Comparison of ENCODE assay signal across 8 cellular contexts in the genomic region with DNA sequence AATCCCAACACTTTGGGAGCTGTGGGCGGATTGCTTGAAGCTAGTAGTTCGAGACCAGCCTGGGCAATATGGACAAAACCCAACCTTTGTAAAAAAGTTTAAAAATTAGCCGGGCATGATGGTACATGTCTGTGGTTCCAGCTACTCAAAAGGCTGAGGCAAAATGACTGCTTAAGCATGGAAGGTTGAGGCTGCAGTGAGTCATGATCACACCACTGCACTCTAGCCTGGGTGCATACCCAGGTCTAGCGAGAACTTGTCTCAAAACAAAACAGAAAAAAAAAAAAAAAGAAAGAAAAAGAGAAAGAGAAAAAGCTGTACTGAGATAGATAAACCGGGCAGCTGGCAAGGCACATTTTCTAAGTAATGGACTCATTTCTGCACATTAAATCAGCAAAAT. TPM values are rescaled to one million over a fixed set of nuclear protein-coding genes. Genes with fewer than 3 reads are reported as not detected.
DNase-seq lines count a peak whose midpoint lies in the region; ATAC-seq, FAIRE-seq and TF ChIP-seq lines count a peak whose summit lies in the region.

No MANE protein-coding gene starts in this region.

- no peak overlapping the region for H3K4me3 Mint-ChIP-seq in WTC11

- peaks cover 27% of the 10 kb centered on the region for H3K36me3 Mint-ChIP-seq in WTC11

- POLR2A ChIA-PET in WTC11 (lab: Charles Lee) = no interaction called here

- TF ChIP-seq CTCF in WTC11 (IDR thresholded peaks at IDR 0.05) = no peak
- TF ChIP-seq CTCF in epithelial cell of proximal tubule (conservative IDR thresholded peaks at IDR 0.05; ENCODE audit: low read depth, low read length) = no peak

- H3K4me3 ChIP-seq in epithelial cell of proximal tubule (ENCODE audit: low read depth, low read length) = peak overlapping the region; percentile 11

- H3K9me3 Mint-ChIP-seq in WTC11 = no peaks in the 10 kb centered on the region

- ATAC-seq in HG03064 (IDR thresholded peaks at IDR 0.05; ENCODE audit: low read depth, unreplicated experiment) (peak; percentile 69), WTC11 (no peak)

- H3K4me1 Mint-ChIP-seq in WTC11 = peaks cover 30% of the 10 kb centered on the region

- DNase-seq in GM19239 (ENCODE audit: insufficient read length, low spot score) = no peak
- no peak for DNase-seq in WTC11 (ENCODE audit: low spot score)
- peak; percentile 76 for DNase-seq in epithelial cell of proximal tubule (ENCODE audit: low read depth)
- peak; percentile 22 for DNase-seq in stimulated activated CD8-positive, alpha-beta memory T cell treated with anti-CD3 and anti-CD28 coated beads, Interleukin-12 subunit alpha, Interleukin-12 subunit beta, amount 100 ng/mL, for 24 hours (ENCODE audit: extremely low read depth)
- DNase-seq in cerebellar cortex (ENCODE audit: low spot score) = no peak
- DNase-seq in NOMO-1 (lab: John Stamatoyannopoulos, UW; ENCODE audit: unreplicated experiment in 2 of 2) = no peak
- no peak for DNase-seq in NCI-H2171 treated with DMSO at 0.1 percent for 48 hours (lab: John Stamatoyannopoulos, UW)

- CTCF ChIA-PET in WTC11 (lab: Charles Lee) = no interaction called here

- peak overlapping the region; percentile 77; the same call in 1 of the 2 replicates for H3K27ac Mint-ChIP-seq in WTC11

- FAIRE-seq in GM19239 (lab: Jason Lieb, UNC) = peak; percentile 69

- no peaks in the 10 kb centered on the region for H3K27me3 Mint-ChIP-seq in WTC11 (ENCODE audit: low read depth)

TF ChIP-seq in WTC11, 78 proteins besides CTCF, POLR2A, EP300 and RAD21 (continues in another document):
- TF ChIP-seq TCF7 (CRISPR knock-in tag; IDR thresholded peaks at IDR 0.05; ENCODE audit: low read depth) (no peak), CREB1 (CRISPR knock-in tag; IDR thresholded peaks at IDR 0.05) (no peak), SMAD4 (CRISPR knock-in tag; IDR thresholded peaks at IDR 0.05) (no peak), TEAD1 (CRISPR knock-in tag; IDR thresholded peaks at IDR 0.05) (no peak)
- TF ChIP-seq, protein P1, sequence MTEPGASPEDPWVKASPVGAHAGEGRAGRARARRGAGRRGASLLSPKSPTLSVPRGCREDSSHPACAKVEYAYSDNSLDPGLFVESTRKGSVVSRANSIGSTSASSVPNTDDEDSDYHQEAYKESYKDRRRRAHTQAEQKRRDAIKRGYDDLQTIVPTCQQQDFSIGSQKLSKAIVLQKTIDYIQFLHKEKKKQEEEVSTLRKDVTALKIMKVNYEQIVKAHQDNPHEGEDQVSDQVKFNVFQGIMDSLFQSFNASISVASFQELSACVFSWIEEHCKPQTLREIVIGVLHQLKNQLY (CRISPR knock-in tag; IDR thresholded peaks at IDR 0.05) = no peak
- TF ChIP-seq, protein P2, sequence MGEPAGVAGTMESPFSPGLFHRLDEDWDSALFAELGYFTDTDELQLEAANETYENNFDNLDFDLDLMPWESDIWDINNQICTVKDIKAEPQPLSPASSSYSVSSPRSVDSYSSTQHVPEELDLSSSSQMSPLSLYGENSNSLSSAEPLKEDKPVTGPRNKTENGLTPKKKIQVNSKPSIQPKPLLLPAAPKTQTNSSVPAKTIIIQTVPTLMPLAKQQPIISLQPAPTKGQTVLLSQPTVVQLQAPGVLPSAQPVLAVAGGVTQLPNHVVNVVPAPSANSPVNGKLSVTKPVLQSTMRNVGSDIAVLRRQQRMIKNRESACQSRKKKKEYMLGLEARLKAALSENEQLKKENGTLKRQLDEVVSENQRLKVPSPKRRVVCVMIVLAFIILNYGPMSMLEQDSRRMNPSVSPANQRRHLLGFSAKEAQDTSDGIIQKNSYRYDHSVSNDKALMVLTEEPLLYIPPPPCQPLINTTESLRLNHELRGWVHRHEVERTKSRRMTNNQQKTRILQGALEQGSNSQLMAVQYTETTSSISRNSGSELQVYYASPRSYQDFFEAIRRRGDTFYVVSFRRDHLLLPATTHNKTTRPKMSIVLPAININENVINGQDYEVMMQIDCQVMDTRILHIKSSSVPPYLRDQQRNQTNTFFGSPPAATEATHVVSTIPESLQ (CRISPR knock-in tag; IDR thresholded peaks at IDR 0.05) = no peak
- TF ChIP-seq, protein P3, sequence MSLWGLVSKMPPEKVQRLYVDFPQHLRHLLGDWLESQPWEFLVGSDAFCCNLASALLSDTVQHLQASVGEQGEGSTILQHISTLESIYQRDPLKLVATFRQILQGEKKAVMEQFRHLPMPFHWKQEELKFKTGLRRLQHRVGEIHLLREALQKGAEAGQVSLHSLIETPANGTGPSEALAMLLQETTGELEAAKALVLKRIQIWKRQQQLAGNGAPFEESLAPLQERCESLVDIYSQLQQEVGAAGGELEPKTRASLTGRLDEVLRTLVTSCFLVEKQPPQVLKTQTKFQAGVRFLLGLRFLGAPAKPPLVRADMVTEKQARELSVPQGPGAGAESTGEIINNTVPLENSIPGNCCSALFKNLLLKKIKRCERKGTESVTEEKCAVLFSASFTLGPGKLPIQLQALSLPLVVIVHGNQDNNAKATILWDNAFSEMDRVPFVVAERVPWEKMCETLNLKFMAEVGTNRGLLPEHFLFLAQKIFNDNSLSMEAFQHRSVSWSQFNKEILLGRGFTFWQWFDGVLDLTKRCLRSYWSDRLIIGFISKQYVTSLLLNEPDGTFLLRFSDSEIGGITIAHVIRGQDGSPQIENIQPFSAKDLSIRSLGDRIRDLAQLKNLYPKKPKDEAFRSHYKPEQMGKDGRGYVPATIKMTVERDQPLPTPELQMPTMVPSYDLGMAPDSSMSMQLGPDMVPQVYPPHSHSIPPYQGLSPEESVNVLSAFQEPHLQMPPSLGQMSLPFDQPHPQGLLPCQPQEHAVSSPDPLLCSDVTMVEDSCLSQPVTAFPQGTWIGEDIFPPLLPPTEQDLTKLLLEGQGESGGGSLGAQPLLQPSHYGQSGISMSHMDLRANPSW (CRISPR knock-in tag; conservative IDR thresholded peaks at IDR 0.05; ENCODE audit: low read depth) = no peak
- TF ChIP-seq, protein P4, sequence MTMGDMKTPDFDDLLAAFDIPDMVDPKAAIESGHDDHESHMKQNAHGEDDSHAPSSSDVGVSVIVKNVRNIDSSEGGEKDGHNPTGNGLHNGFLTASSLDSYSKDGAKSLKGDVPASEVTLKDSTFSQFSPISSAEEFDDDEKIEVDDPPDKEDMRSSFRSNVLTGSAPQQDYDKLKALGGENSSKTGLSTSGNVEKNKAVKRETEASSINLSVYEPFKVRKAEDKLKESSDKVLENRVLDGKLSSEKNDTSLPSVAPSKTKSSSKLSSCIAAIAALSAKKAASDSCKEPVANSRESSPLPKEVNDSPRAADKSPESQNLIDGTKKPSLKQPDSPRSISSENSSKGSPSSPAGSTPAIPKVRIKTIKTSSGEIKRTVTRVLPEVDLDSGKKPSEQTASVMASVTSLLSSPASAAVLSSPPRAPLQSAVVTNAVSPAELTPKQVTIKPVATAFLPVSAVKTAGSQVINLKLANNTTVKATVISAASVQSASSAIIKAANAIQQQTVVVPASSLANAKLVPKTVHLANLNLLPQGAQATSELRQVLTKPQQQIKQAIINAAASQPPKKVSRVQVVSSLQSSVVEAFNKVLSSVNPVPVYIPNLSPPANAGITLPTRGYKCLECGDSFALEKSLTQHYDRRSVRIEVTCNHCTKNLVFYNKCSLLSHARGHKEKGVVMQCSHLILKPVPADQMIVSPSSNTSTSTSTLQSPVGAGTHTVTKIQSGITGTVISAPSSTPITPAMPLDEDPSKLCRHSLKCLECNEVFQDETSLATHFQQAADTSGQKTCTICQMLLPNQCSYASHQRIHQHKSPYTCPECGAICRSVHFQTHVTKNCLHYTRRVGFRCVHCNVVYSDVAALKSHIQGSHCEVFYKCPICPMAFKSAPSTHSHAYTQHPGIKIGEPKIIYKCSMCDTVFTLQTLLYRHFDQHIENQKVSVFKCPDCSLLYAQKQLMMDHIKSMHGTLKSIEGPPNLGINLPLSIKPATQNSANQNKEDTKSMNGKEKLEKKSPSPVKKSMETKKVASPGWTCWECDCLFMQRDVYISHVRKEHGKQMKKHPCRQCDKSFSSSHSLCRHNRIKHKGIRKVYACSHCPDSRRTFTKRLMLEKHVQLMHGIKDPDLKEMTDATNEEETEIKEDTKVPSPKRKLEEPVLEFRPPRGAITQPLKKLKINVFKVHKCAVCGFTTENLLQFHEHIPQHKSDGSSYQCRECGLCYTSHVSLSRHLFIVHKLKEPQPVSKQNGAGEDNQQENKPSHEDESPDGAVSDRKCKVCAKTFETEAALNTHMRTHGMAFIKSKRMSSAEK (CRISPR knock-in tag; IDR thresholded peaks at IDR 0.05; ENCODE audit: borderline replicate concordance) = no peak
- TF ChIP-seq, protein P5, sequence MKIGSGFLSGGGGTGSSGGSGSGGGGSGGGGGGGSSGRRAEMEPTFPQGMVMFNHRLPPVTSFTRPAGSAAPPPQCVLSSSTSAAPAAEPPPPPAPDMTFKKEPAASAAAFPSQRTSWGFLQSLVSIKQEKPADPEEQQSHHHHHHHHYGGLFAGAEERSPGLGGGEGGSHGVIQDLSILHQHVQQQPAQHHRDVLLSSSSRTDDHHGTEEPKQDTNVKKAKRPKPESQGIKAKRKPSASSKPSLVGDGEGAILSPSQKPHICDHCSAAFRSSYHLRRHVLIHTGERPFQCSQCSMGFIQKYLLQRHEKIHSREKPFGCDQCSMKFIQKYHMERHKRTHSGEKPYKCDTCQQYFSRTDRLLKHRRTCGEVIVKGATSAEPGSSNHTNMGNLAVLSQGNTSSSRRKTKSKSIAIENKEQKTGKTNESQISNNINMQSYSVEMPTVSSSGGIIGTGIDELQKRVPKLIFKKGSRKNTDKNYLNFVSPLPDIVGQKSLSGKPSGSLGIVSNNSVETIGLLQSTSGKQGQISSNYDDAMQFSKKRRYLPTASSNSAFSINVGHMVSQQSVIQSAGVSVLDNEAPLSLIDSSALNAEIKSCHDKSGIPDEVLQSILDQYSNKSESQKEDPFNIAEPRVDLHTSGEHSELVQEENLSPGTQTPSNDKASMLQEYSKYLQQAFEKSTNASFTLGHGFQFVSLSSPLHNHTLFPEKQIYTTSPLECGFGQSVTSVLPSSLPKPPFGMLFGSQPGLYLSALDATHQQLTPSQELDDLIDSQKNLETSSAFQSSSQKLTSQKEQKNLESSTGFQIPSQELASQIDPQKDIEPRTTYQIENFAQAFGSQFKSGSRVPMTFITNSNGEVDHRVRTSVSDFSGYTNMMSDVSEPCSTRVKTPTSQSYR (CRISPR knock-in tag; IDR thresholded peaks at IDR 0.05) = no peak

RNA-seq across cellular contexts. Expression of a gene that starts 10.6 kb away (rescaled TPM):
- total RNA-seq in WTC11 (2021) (203 to 217 TPM (median 212 TPM) in 3 replicates), epithelial cell of proximal tubule (104 and 118 TPM in 2 replicates)

RNA-seq across cellular contexts. Expression of a gene that starts 29.5 kb away (rescaled TPM):
- total RNA-seq in WTC11 (2021) = 29.2 to 33.3 TPM (median 32.1 TPM) in 3 replicates
- total RNA-seq in epithelial cell of proximal tubule = 11.8 and 15.7 TPM in 2 replicates

Comparison
In these comparisons a context has a peak if more than half of its experiments do, and no peak if none do; other contexts are left out.
1. DNase-seq: peak in epithelial cell of proximal tubule (single experiment) and stimulated activated CD8-positive, alpha-beta memory T cell treated with anti-CD3 and anti-CD28 coated beads, Interleukin-12 subunit alpha, Interleukin-12 subunit beta, amount 100 ng/mL, for 24 hours (single experiment); none in GM19239 (single experiment), WTC11 (single experiment), cerebellar cortex (single experiment), NOMO-1 (0 of 2) and NCI-H2171 treated with DMSO at 0.1 percent for 48 hours (single experiment).